Comparison of ENCODE assay signal across 9 cellular contexts in the genomic region with DNA sequence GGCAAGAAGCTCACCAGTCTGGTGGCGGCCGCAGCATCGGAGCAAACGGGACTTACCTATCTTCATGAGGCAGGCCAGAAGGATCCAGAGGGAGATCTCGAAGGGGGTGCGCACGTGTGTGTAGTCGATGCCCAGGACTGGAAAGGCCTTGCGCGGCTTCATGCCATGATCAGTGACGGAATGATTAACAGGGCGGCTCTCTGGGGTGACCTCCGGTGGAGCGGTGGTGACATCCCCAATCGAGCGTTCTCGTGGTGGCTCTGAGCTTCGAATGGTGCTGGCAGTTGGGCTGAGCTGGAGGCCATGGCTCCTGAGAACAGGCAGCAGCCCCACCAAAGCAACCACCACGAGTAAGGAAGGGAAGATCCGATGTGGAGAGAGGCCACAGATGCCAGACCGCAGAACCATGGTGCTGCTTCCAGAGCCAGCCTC. TPM values are rescaled to one million over a fixed set of nuclear protein-coding genes. Genes with fewer than 3 reads are reported as not detected.
DNase-seq lines count a peak whose midpoint lies in the region; ATAC-seq and TF ChIP-seq lines count a peak whose summit lies in the region.
"Had no signal": no experiment of that assay in that cellular context is flagged by ENCODE, and none has a peak within 500 bp of the region (broad histone marks: within the 10 kb centered on the region; RNA-seq: fewer than 3 reads in every experiment).

No MANE protein-coding gene starts in this region.

- no peak for ATAC-seq in GM21737 (IDR thresholded peaks at IDR 0.05; ENCODE audit: unreplicated experiment)
- no peak for ATAC-seq in activated CD4-positive, CD25-positive, alpha-beta regulatory T cell treated with anti-CD3 and anti-CD28 coated beads, Interleukin-2, amount 50 U/mL, for 24 hours

- H3K27me3 ChIP-seq in esophagus squamous epithelium, result no peaks in the 10 kb centered on the region

- peak; percentile 24 for DNase-seq in EH (ENCODE audit: low read depth)
- no peak for DNase-seq in RWPE1 (ENCODE audit: low spot score)
- DNase-seq in esophagus squamous epithelium (lab: John Stamatoyannopoulos, UW), result no peak
- DNase-seq in progenitor cell of endocrine pancreas (ENCODE audit: low spot score, unreplicated experiment), result no peak
- DNase-seq in cortex of kidney (lab: John Stamatoyannopoulos, UW), result no peak
- DNase-seq in GM19240 (ENCODE audit: insufficient read length, low spot score), result no peak
- DNase-seq: stimulated activated CD4-positive, alpha-beta T cell treated with anti-CD3 and anti-CD28 coated beads, Interleukin-2, amount 100 ng/mL, for 48 hours had no signal

- WGBS in esophagus squamous epithelium, 2 donors, result 78 to 87% methylated on average over 17 to 19 of the region's 21 CpGs

- TF ChIP-seq CTCF in RWPE1 (conservative IDR thresholded peaks at IDR 0.05; ENCODE audit: low read depth) (no peak), esophagus squamous epithelium (IDR thresholded peaks at IDR 0.05) (no peak), progenitor cell of endocrine pancreas (IDR thresholded peaks at IDR 0.05; ENCODE audit: unreplicated experiment) (no peak)

- peak overlapping the region; percentile 72 to 86 (median 76) for H3K4me3 ChIP-seq in esophagus squamous epithelium

- H3K9me3 Mint-ChIP-seq in progenitor cell of endocrine pancreas (ENCODE audit: low read depth), result no peaks in the 10 kb centered on the region

- peak overlapping the region; percentile 92 for H3K27ac ChIP-seq in RWPE1
- peak overlapping the region; percentile 91 to 94 (median 92) for H3K27ac ChIP-seq in esophagus squamous epithelium

- H3K27me3 Mint-ChIP-seq in progenitor cell of endocrine pancreas, result no peaks in the 10 kb centered on the region

- H3K36me3 Mint-ChIP-seq in progenitor cell of endocrine pancreas (ENCODE audit: insufficient read depth), result no peaks in the 10 kb centered on the region

- H3K9me3 ChIP-seq in esophagus squamous epithelium, result no peaks in the 10 kb centered on the region

- POLR2A ChIA-PET in RWPE1 (lab: Yijun Ruan, JAX; ENCODE audit: low non-redundant PET), result interaction anchor here (0.8 to 1.8 kb wide), 2 partner anchors 42 to 53 kb away, joined by 3 to 13 read pairs; no protein-coding TSS in a partner anchor

- H3K27ac Mint-ChIP-seq in progenitor cell of endocrine pancreas, result peak overlapping the region; percentile 92

- no peak for TF ChIP-seq POLR2A in esophagus squamous epithelium (IDR thresholded peaks at IDR 0.05)

- H3K4me3 Mint-ChIP-seq in progenitor cell of endocrine pancreas (ENCODE audit: low read depth), result peak overlapping the region; percentile 84

- peaks cover 34 to 66% (median 43%) of the 10 kb centered on the region in 3 donors for H3K4me1 ChIP-seq in esophagus squamous epithelium

- H3K36me3 ChIP-seq in esophagus squamous epithelium, result no peaks in the 10 kb centered on the region

- H3K4me1 Mint-ChIP-seq in progenitor cell of endocrine pancreas (ENCODE audit: low read depth), result peaks cover 34% of the 10 kb centered on the region

- CTCF ChIA-PET in RWPE1 (lab: Yijun Ruan, JAX), result interaction anchor here (0.7 to 1.1 kb wide), 2 partner anchors 28 to 48 kb away, joined by 3 read pairs; no protein-coding TSS in a partner anchor

- intact Hi-C loops in esophagus squamous epithelium (cut with DNase I), result no loop called here

RNA-seq across cellular contexts. Expression of a gene that starts 1.0 kb away (rescaled TPM):
- total RNA-seq in esophagus squamous epithelium (10 to 100 TPM; 11.4 to 18.8 (median 16.6) TPM), progenitor cell of endocrine pancreas (19.6 and 23.3 TPM in 2 replicates)
